In genomic region chr5:98769006-98769255, GRCh38 we compare ENCODE assay signal across 8 cellular contexts. TPM values are rescaled to one million over a fixed set of nuclear protein-coding genes. Genes with fewer than 3 reads are reported as not detected.
DNase-seq lines count a peak whose midpoint lies in the region; FAIRE-seq and TF ChIP-seq lines count a peak whose summit lies in the region.

No MANE protein-coding gene starts in this region.

- FAIRE-seq in kidney (lab: Jason Lieb, UNC) = no peak

- H3K9me3 Mint-ChIP-seq in brain = peaks cover 0 to 4% (median 0%) of the 10 kb centered on the region in 5 experiments
- H3K9me3 Mint-ChIP-seq in activated T-helper 1 cell treated with anti-CD3 and anti-CD28 coated beads, Interleukin-12 subunit alpha, Interleukin-12 subunit beta, Interleukin-2, Interleukin-4 antibody, amounts not matched to agents 30 ng/mL and 10 ng/mL and 1 ng/mL, durations not matched to agents 14 hours and 24 hours and 36 hours = no peaks in the 10 kb centered on the region

- intact Hi-C loops in kidney (cut with DNase I) = no loop called here
- intact Hi-C loops in activated T-helper 1 cell treated with anti-CD3 and anti-CD28 coated beads, Interleukin-12 subunit alpha, Interleukin-12 subunit beta, Interleukin-2, Interleukin-4 antibody, amounts not matched to agents 30 ng/mL and 10 ng/mL and 1 ng/mL, durations not matched to agents 14 hours and 24 hours and 36 hours (cut with micrococcal nuclease) = no loop called here

- CTCF ChIA-PET in RWPE1 (lab: Yijun Ruan, JAX) = interaction anchor here (0.6 to 3.2 kb wide), 30 partner anchors 9 to 1588 kb away, joined by 3 to 22 read pairs (median 4); no protein-coding TSS in a partner anchor

- H3K36me3 Mint-ChIP-seq in brain = peaks cover 3% of the 10 kb centered on the region
- no peaks in the 10 kb centered on the region for H3K36me3 Mint-ChIP-seq in activated T-helper 1 cell treated with anti-CD3 and anti-CD28 coated beads, Interleukin-12 subunit alpha, Interleukin-12 subunit beta, Interleukin-2, Interleukin-4 antibody, amounts not matched to agents 30 ng/mL and 10 ng/mL and 1 ng/mL, durations not matched to agents 14 hours and 24 hours and 36 hours (ENCODE audit: low read depth)

- H3K27ac ChIP-seq in RWPE1 (peak overlapping the region; percentile 81), kidney (ENCODE audit: low read depth in 2 of 2, low read length in 2 of 2) (no peak overlapping the region)

- peak overlapping the region; percentile 84 to 90 for H3K4me3 ChIP-seq in kidney (ENCODE audit: low read length in 2 of 2)

- H3K9me3 ChIP-seq in kidney (ENCODE audit: control insufficient read depth in 1 of 2, low read length in 2 of 2) = no peaks in the 10 kb centered on the region

- peaks cover 32% of the 10 kb centered on the region for H3K4me1 Mint-ChIP-seq in brain
- H3K4me1 Mint-ChIP-seq in activated T-helper 1 cell treated with anti-CD3 and anti-CD28 coated beads, Interleukin-12 subunit alpha, Interleukin-12 subunit beta, Interleukin-2, Interleukin-4 antibody, amounts not matched to agents 30 ng/mL and 10 ng/mL and 1 ng/mL, durations not matched to agents 14 hours and 24 hours and 36 hours (ENCODE audit: low read depth) = peaks cover 45% of the 10 kb centered on the region

- POLR2A ChIA-PET in RWPE1 (lab: Yijun Ruan, JAX; ENCODE audit: low non-redundant PET) = no interaction called here

- H3K27ac Mint-ChIP-seq in brain = peak overlapping the region; percentile 74 to 99 (median 96)
- no peak overlapping the region for H3K27ac Mint-ChIP-seq in activated T-helper 1 cell treated with anti-CD3 and anti-CD28 coated beads, Interleukin-12 subunit alpha, Interleukin-12 subunit beta, Interleukin-2, Interleukin-4 antibody, amounts not matched to agents 30 ng/mL and 10 ng/mL and 1 ng/mL, durations not matched to agents 14 hours and 24 hours and 36 hours

- DNase-seq in COR-L47 (lab: John Stamatoyannopoulos, UW) (peak; percentile 68), RWPE1 (ENCODE audit: low spot score) (no peak), kidney (no peak), hippocampal formation (lab: John Stamatoyannopoulos, UW) (no peak), SW 1271 (lab: John Stamatoyannopoulos, UW) (no peak)
- peak; percentile 60 for DNase-seq in stimulated activated CD4-positive, alpha-beta T cell treated with anti-CD3 and anti-CD28 coated beads, Interleukin-15, amount 100 ng/mL, for 24 hours
- DNase-seq in activated T-helper 1 cell treated with anti-CD3 and anti-CD28 coated beads, Interleukin-12 subunit alpha, Interleukin-12 subunit beta, Interleukin-2, Interleukin-4 antibody, amounts not matched to agents 30 ng/mL and 10 ng/mL and 1 ng/mL, durations not matched to agents 14 hours and 24 hours and 36 hours (ENCODE audit: low spot score) = no peak

- H3K4me1 ChIP-seq in kidney (ENCODE audit: control insufficient read depth in 1 of 2, insufficient read depth in 1 of 2, low read depth in 1 of 2, low read length in 2 of 2) = peaks cover 12 to 14% of the 10 kb centered on the region in 2 donors

- H3K9ac ChIP-seq in kidney (ENCODE audit: low read length in 2 of 2) = peak overlapping the region in 1 of 2 donors; percentile 34

- peak overlapping the region; percentile 92 to 99 (median 98) for H3K4me3 Mint-ChIP-seq in brain
- no peak overlapping the region for H3K4me3 Mint-ChIP-seq in activated T-helper 1 cell treated with anti-CD3 and anti-CD28 coated beads, Interleukin-12 subunit alpha, Interleukin-12 subunit beta, Interleukin-2, Interleukin-4 antibody, amounts not matched to agents 30 ng/mL and 10 ng/mL and 1 ng/mL, durations not matched to agents 14 hours and 24 hours and 36 hours

- no peaks in the 10 kb centered on the region for H3K36me3 ChIP-seq in kidney (ENCODE audit: control insufficient read depth in 1 of 2, insufficient read depth in 2 of 2, low read length in 2 of 2)

- peaks cover 24% of the 10 kb centered on the region for H3K27me3 Mint-ChIP-seq in brain
- peaks cover 80% of the 10 kb centered on the region for H3K27me3 Mint-ChIP-seq in activated T-helper 1 cell treated with anti-CD3 and anti-CD28 coated beads, Interleukin-12 subunit alpha, Interleukin-12 subunit beta, Interleukin-2, Interleukin-4 antibody, amounts not matched to agents 30 ng/mL and 10 ng/mL and 1 ng/mL, durations not matched to agents 14 hours and 24 hours and 36 hours (ENCODE audit: insufficient read depth)

- peak; percentile 78 for TF ChIP-seq CTCF in RWPE1 (conservative IDR thresholded peaks at IDR 0.05; ENCODE audit: low read depth)
- TF ChIP-seq CTCF in brain (conservative IDR thresholded peaks at IDR 0.05) = peak in 1 of 2 experiments; percentile 73
- peak; percentile 48 for TF ChIP-seq CTCF in kidney (IDR thresholded peaks at IDR 0.05; ENCODE audit: borderline replicate concordance, extremely low read depth, insufficient read depth)

RNA-seq across cellular contexts. Expression of gene RGMB, which starts 4.5 kb away (rescaled TPM):
- 24.9 TPM for polyA plus RNA-seq in brain (ENCODE audit: insufficient read depth, low read depth, low replicate concordance)
- 12.2 TPM for total RNA-seq in kidney
- polyA plus RNA-seq in kidney (ENCODE audit: insufficient read depth, low read depth, low replicate concordance) = 4.0 TPM
- 0.29 and 0.39 TPM in 2 replicates for total RNA-seq in activated T-helper 1 cell treated with anti-CD3 and anti-CD28 coated beads, Interleukin-12 subunit alpha, Interleukin-12 subunit beta, Interleukin-2, Interleukin-4 antibody, amounts not matched to agents 30 ng/mL and 10 ng/mL and 1 ng/mL, durations not matched to agents 14 hours and 24 hours and 36 hours

Comparison
In these comparisons a context has a peak if more than half of its experiments do, and no peak if none do; other contexts are left out.
1. DNase-seq: peak in COR-L47 (single experiment) and stimulated activated CD4-positive, alpha-beta T cell treated with anti-CD3 and anti-CD28 coated beads, Interleukin-15, amount 100 ng/mL, for 24 hours (single experiment); none in RWPE1 (single experiment), kidney (single experiment), hippocampal formation (0 of 2), activated T-helper 1 cell treated with anti-CD3 and anti-CD28 coated beads, Interleukin-12 subunit alpha, Interleukin-12 subunit beta, Interleukin-2, Interleukin-4 antibody, amounts not matched to agents 30 ng/mL and 10 ng/mL and 1 ng/mL, durations not matched to agents 14 hours and 24 hours and 36 hours (single experiment) and SW 1271 (0 of 2).